Comparison of ENCODE assay signal across 1 cellular context in genomic region chr14:38202444-38203191, GRCh38.
TF ChIP-seq lines count a peak whose summit lies in the region.

No MANE protein-coding gene starts in this region.

TF ChIP-seq in WTC11, 78 proteins besides CTCF, POLR2A, EP300 and RAD21 (continued from another document):
- peak; percentile 40; the same call in 1 of the 2 replicates for TF ChIP-seq ZBTB43 (CRISPR knock-in tag; IDR thresholded peaks at IDR 0.05)
- TF ChIP-seq FOXK1 (CRISPR knock-in tag; IDR thresholded peaks at IDR 0.05): peak; percentile 52; the same call in 1 of the 2 replicates
- peak; percentile 91 for TF ChIP-seq ZBTB21 (CRISPR knock-in tag; IDR thresholded peaks at IDR 0.05; ENCODE audit: borderline replicate concordance)
- TF ChIP-seq EMX1 (CRISPR knock-in tag; IDR thresholded peaks at IDR 0.05): peak; percentile 98
- TF ChIP-seq NR2C2 (CRISPR knock-in tag; IDR thresholded peaks at IDR 0.05): 0 out of 2 replicates have a peak, but pooled peaks have one; percentile 20
- TF ChIP-seq ARID4B (CRISPR knock-in tag; IDR thresholded peaks at IDR 0.05; ENCODE audit: borderline replicate concordance): 0 out of 2 replicates have a peak, but pooled peaks have one; percentile 43
- TF ChIP-seq ATF2 (CRISPR knock-in tag; IDR thresholded peaks at IDR 0.05; ENCODE audit: borderline replicate concordance, low read depth): 0 out of 2 replicates have a peak, but pooled peaks have one; percentile 46
- TF ChIP-seq MYBL2 (CRISPR knock-in tag; IDR thresholded peaks at IDR 0.05): peak; percentile 84
- TF ChIP-seq ZNF317 (CRISPR knock-in tag; IDR thresholded peaks at IDR 0.05; ENCODE audit: borderline replicate concordance, low read depth): no peak
TF ChIP-seq in WTC11: peak in this region for 39.
